ENCODE assay signal across 1 cellular context in genomic region chr9:93091453-93092081, GRCh38.
TF ChIP-seq lines count a peak whose summit lies in the region.

No MANE protein-coding gene starts in this region.

TF ChIP-seq in GM12878, 131 proteins besides CTCF, POLR2A, EP300 and RAD21 (continued from another document):
- no peak for TF ChIP-seq PKNOX1 (IDR thresholded peaks at IDR 0.05)
- TF ChIP-seq, protein P1, sequence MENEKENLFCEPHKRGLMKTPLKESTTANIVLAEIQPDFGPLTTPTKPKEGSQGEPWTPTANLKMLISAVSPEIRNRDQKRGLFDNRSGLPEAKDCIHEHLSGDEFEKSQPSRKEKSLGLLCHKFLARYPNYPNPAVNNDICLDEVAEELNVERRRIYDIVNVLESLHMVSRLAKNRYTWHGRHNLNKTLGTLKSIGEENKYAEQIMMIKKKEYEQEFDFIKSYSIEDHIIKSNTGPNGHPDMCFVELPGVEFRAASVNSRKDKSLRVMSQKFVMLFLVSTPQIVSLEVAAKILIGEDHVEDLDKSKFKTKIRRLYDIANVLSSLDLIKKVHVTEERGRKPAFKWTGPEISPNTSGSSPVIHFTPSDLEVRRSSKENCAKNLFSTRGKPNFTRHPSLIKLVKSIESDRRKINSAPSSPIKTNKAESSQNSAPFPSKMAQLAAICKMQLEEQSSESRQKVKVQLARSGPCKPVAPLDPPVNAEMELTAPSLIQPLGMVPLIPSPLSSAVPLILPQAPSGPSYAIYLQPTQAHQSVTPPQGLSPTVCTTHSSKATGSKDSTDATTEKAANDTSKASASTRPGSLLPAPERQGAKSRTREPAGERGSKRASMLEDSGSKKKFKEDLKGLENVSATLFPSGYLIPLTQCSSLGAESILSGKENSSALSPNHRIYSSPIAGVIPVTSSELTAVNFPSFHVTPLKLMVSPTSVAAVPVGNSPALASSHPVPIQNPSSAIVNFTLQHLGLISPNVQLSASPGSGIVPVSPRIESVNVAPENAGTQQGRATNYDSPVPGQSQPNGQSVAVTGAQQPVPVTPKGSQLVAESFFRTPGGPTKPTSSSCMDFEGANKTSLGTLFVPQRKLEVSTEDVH (IDR thresholded peaks at IDR 0.05; ENCODE audit: low read depth, partially characterized antibody) = no peak
